9 cellular contexts compared by ENCODE assay signal in the genomic region with DNA sequence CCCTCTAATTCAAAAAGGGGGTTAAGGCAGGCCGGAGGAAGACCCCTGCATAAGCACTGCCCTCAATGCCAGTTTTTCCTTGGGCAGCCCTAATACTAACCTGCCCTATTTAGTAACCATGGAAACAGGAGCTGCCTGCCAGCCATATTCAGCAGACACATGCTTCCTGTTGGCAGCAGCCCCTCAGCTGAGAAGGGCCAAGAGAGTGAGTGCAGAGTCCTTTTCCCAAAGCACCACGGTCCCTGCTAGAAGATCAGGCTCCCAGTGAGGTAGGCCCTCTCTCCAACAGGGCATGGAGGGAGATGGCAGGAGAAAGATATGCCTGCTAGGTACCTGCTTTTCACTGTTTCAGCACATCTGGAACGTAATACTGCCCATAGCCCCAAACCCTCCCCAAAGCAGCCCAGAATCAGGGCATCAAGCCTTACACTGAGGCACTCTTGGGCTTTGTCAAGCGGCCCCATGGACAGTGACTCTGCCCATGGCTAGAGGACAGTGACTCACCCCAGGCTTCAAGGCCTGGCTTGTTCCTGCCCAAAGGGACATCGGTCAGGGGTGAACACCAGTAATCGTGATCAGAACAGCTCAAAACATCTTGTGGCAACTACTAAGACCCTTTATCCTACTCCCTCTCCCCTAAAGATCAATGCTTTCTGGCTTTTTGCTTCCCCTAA.
DNase-seq lines count a peak whose midpoint lies in the region; ATAC-seq and TF ChIP-seq lines count a peak whose summit lies in the region.
"Had no signal": no experiment of that assay in that cellular context is flagged by ENCODE, and none has a peak within 500 bp of the region (broad histone marks: within the 10 kb centered on the region; RNA-seq: fewer than 3 reads in every experiment).

No MANE protein-coding gene starts in this region.

- peaks cover 2% of the 10 kb centered on the region for H4K20me1 ChIP-seq in mammary epithelial cell (ENCODE audit: insufficient read depth, low read length)

- no peaks in the 10 kb centered on the region for H3K27me3 ChIP-seq in mammary epithelial cell (ENCODE audit: insufficient read depth, low read length)
- no peaks in the 10 kb centered on the region for H3K27me3 ChIP-seq in vagina

- H2AFZ ChIP-seq in mammary epithelial cell (ENCODE audit: low read depth, low read length): no peak overlapping the region

- H3K79me2 ChIP-seq in mammary epithelial cell (ENCODE audit: insufficient read depth, low read length): peaks cover 97% of the 10 kb centered on the region

- intact Hi-C loops in mammary epithelial cell (cut with micrococcal nuclease) (loop anchor here (5.0 kb wide), 1 partner anchor 170 kb away; a partner anchor contains a TSS), vagina (cut with DNase I) (no loop called here)

- peaks cover 96% of the 10 kb centered on the region for H3K4me1 ChIP-seq in mammary epithelial cell (ENCODE audit: insufficient read depth, low read length)
- peaks cover 55% of the 10 kb centered on the region for H3K4me1 ChIP-seq in vagina

- peak overlapping the region; percentile 73 for H3K27ac ChIP-seq in mammary epithelial cell (ENCODE audit: insufficient read depth, low read depth, low read length)
- H3K27ac ChIP-seq in vagina: peak overlapping the region; percentile 42
- H3K27ac ChIP-seq: cardiac muscle cell had no signal

- TF ChIP-seq CTCF in mammary epithelial cell (conservative IDR thresholded peaks at IDR 0.05 in 1 of 2, IDR thresholded peaks at IDR 0.05 in 1 of 2; ENCODE audit: extremely low read depth in 1 of 2, insufficient read depth in 1 of 2, low read depth in 1 of 2, low read length in 2 of 2) (no peak), vagina (IDR thresholded peaks at IDR 0.05) (no peak)

- no TSS peak for BruUV-seq in mammary epithelial cell (replicated peaks; lab: Mats Ljungman, UMichigan)

- H3K36me3 ChIP-seq in mammary epithelial cell (ENCODE audit: insufficient read depth, low read length): peaks cover 6% of the 10 kb centered on the region
- H3K36me3 ChIP-seq in vagina: no peaks in the 10 kb centered on the region
- H3K36me3 ChIP-seq: cardiac muscle cell had no signal

- H3K4me2 ChIP-seq in mammary epithelial cell (ENCODE audit: insufficient read depth, low read depth, low read length): peak overlapping the region; percentile 76

- no peak for ATAC-seq in HG03439 (IDR thresholded peaks at IDR 0.05; ENCODE audit: unreplicated experiment)

- H3K9me3 ChIP-seq in mammary epithelial cell (replicated peaks; ENCODE audit: insufficient read depth, low read length) (peaks cover 2% of the 10 kb centered on the region), vagina (no peaks in the 10 kb centered on the region)

- DNase-seq in NCI-H524 (lab: John Stamatoyannopoulos, UW): peak; percentile 19 to 57
- DNase-seq in NCI-H524 treated with DMSO at 0.1 percent for 48 hours (lab: John Stamatoyannopoulos, UW): no peak
- no peak for DNase-seq in mammary epithelial cell
- peak; percentile 76 to 86 for DNase-seq in lung microvascular endothelial cell (ENCODE audit: low read depth in 2 of 2)
- no peak for DNase-seq in vagina (ENCODE audit: extremely low spot score in 2 of 2)
- DNase-seq in AML-193 (lab: John Stamatoyannopoulos, UW): no peak
- no peak for DNase-seq in NOMO-1 (lab: John Stamatoyannopoulos, UW; ENCODE audit: unreplicated experiment in 2 of 2)

- no peak for TF ChIP-seq POLR2A in vagina (IDR thresholded peaks at IDR 0.05)

- CTCF ChIA-PET in mammary epithelial cell (lab: Charles Lee; ENCODE audit: low non-redundant PET): no interaction called here

- WGBS in mammary epithelial cell (ENCODE audit: low coverage, missing lambda C conversion rate): 21% methylated on average over 4 of the region's 6 CpGs

- dilution Hi-C loops in mammary epithelial cell (cut with HindIII; ENCODE audit: low sequenced_read_pairs): loop anchor here (5.0 to 10.0 kb wide), 2 partner anchors 55 to 118 kb away; no protein-coding TSS in a partner anchor

- H3K4me3 ChIP-seq in mammary epithelial cell (replicated peaks in 1 of 3; ENCODE audit: insufficient read depth in 1 of 3, low read depth in 2 of 3, low read length in 3 of 3) (no peak overlapping the region), vagina (no peak overlapping the region)
- H3K4me3 ChIP-seq: cardiac muscle cell had no signal

- in situ Hi-C loops in mammary epithelial cell (cut with MboI; ENCODE audit: low sequenced_read_pairs in 2 of 2): no loop called here

- H3K9ac ChIP-seq in mammary epithelial cell (ENCODE audit: insufficient read depth, low read length): peak overlapping the region; percentile 57

Comparison
In these comparisons a context has a peak if more than half of its experiments do, and no peak if none do; other contexts are left out.
1. DNase-seq: peak in NCI-H524 (2 of 2) and lung microvascular endothelial cell (2 of 2); none in NCI-H524 treated with DMSO at 0.1 percent for 48 hours (single experiment), mammary epithelial cell (single experiment), vagina (0 of 2), AML-193 (0 of 2) and NOMO-1 (0 of 2).